ENCODE assay signal across 4 cellular contexts in genomic region chrY:25032900-25033299, GRCh38. TPM values are rescaled to one million over a fixed set of nuclear protein-coding genes. Genes with fewer than 3 reads are reported as not detected.
"Had no signal": no experiment of that assay in that cellular context is flagged by ENCODE, and none has a peak within 500 bp of the region (broad histone marks: within the 10 kb centered on the region; RNA-seq: fewer than 3 reads in every experiment).

No MANE protein-coding gene starts in this region.

RNA-seq across cellular contexts. Expression of gene BPY2C, which starts 19.0 kb away (rescaled TPM):
- total RNA-seq: LHCN-M2, M059J, MCF 10A, NCI-H460 had no signal
